Comparison of ENCODE assay signal across 15 cellular contexts in the genomic region with DNA sequence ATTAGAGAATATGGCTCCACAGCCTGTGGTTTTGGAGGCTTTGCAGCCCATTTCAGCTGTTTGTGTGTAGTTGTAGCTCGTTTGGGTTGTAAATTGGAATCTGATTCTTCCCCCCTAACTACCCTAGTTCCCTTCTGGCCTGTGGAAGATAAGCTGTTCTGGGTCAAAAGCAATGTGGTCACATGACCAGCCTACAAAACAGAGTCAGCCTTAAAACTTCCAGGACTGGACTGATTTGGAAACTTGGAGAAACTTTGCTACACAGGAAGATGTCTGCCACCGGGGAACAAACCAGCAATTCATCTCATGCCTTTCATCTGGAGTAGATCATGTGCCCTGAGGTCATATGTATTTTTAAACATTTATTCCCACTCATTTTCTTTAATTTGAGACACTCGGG.
A peak's percentile ranks its signal among the peaks of the same experiment; 100 is the strongest.
DNase-seq lines count a peak whose midpoint lies in the region; ATAC-seq and TF ChIP-seq lines count a peak whose summit lies in the region.
"Had no signal": no experiment of that assay in that cellular context is flagged by ENCODE, and none has a peak within 500 bp of the region (broad histone marks: within the 10 kb centered on the region; RNA-seq: fewer than 3 reads in every experiment).

No MANE protein-coding gene starts in this region.

- peak; percentile 72 for ATAC-seq in Right ventricle myocardium superior (ENCODE audit: poor library complexity)
- no peak for ATAC-seq in HG02885 (IDR thresholded peaks at IDR 0.05; ENCODE audit: poor library complexity, unreplicated experiment)
- ATAC-seq: A549; natural killer cell treated with Interleukin-12 subunit alpha and Interleukin-12 subunit beta and Interleukin-15 and Interleukin-18, amount 100 ng/mL, for 72 hours had no signal

- intact Hi-C loops in Right ventricle myocardium superior (cut with DNase I), result no loop called here
- intact Hi-C loops in cardiac septum (cut with DNase I), result no loop called here
- intact Hi-C loops in posterior cingulate gyrus (cut with DNase I), result no loop called here

- peak overlapping the region; percentile 80 for H3K27ac Mint-ChIP-seq in nephron progenitor cell
- H3K27ac Mint-ChIP-seq: natural killer cell treated with Interleukin-12 subunit alpha and Interleukin-12 subunit beta and Interleukin-15 and Interleukin-18, amount 100 ng/mL, for 72 hours had no signal

- peaks cover 57% of the 10 kb centered on the region for H3K4me1 Mint-ChIP-seq in nephron progenitor cell
- H3K4me1 Mint-ChIP-seq: activated naive CD8-positive, alpha-beta T cell treated with anti-CD3 and anti-CD28 coated beads, Interleukin-2, amount 10 ng/mL, durations not matched to agents 7 days and 5 days had no signal

- DNase-seq in Right ventricle myocardium superior (no peak), cardiac septum (ENCODE audit: low spot score) (no peak), foreskin melanocyte (peak; percentile 96), nephron progenitor cell (no peak), posterior cingulate gyrus (no peak), G401 (ENCODE audit: low spot score) (no peak), NCI-H446 treated with DMSO at 0.1 percent for 48 hours (lab: John Stamatoyannopoulos, UW) (no peak)
- DNase-seq: activated naive CD8-positive, alpha-beta T cell treated with anti-CD3 and anti-CD28 coated beads, Interleukin-2, amount 10 ng/mL, durations not matched to agents 7 days and 5 days; DMS79; H7; NCI-H1694 treated with DMSO at 0.1 percent for 48 hours; stimulated activated CD4-positive, alpha-beta T cell treated with anti-CD3 and anti-CD28 coated beads, Interleukin-2, amount 100 ng/mL, for 48 hours had no signal

- peaks cover 3% of the 10 kb centered on the region for H3K36me3 Mint-ChIP-seq in nephron progenitor cell (ENCODE audit: low read depth)
- H3K36me3 Mint-ChIP-seq: activated naive CD8-positive, alpha-beta T cell treated with anti-CD3 and anti-CD28 coated beads, Interleukin-2, amount 10 ng/mL, durations not matched to agents 7 days and 5 days; natural killer cell treated with Interleukin-12 subunit alpha and Interleukin-12 subunit beta and Interleukin-15 and Interleukin-18, amount 100 ng/mL, for 72 hours had no signal

- H3K4me3 Mint-ChIP-seq in nephron progenitor cell, result no peak overlapping the region
- H3K4me3 Mint-ChIP-seq: activated naive CD8-positive, alpha-beta T cell treated with anti-CD3 and anti-CD28 coated beads, Interleukin-2, amount 10 ng/mL, durations not matched to agents 7 days and 5 days; natural killer cell treated with Interleukin-12 subunit alpha and Interleukin-12 subunit beta and Interleukin-15 and Interleukin-18, amount 100 ng/mL, for 72 hours had no signal

- TF ChIP-seq CTCF in nephron progenitor cell (IDR thresholded peaks at IDR 0.05), result no peak

- peaks cover 5% of the 10 kb centered on the region for H3K27me3 Mint-ChIP-seq in nephron progenitor cell (ENCODE audit: low read depth, poor library complexity)
- H3K27me3 Mint-ChIP-seq: activated naive CD8-positive, alpha-beta T cell treated with anti-CD3 and anti-CD28 coated beads, Interleukin-2, amount 10 ng/mL, durations not matched to agents 7 days and 5 days had no signal

- in situ Hi-C loops in G401 (cut with HindIII; ENCODE audit: low sequenced_read_pairs), result no loop called here

- H3K9me3 Mint-ChIP-seq in nephron progenitor cell, result no peaks in the 10 kb centered on the region
- H3K9me3 Mint-ChIP-seq: activated naive CD8-positive, alpha-beta T cell treated with anti-CD3 and anti-CD28 coated beads, Interleukin-2, amount 10 ng/mL, durations not matched to agents 7 days and 5 days; natural killer cell treated with Interleukin-12 subunit alpha and Interleukin-12 subunit beta and Interleukin-15 and Interleukin-18, amount 100 ng/mL, for 72 hours had no signal
